ENCODE assay signal across 13 cellular contexts in the genomic region with DNA sequence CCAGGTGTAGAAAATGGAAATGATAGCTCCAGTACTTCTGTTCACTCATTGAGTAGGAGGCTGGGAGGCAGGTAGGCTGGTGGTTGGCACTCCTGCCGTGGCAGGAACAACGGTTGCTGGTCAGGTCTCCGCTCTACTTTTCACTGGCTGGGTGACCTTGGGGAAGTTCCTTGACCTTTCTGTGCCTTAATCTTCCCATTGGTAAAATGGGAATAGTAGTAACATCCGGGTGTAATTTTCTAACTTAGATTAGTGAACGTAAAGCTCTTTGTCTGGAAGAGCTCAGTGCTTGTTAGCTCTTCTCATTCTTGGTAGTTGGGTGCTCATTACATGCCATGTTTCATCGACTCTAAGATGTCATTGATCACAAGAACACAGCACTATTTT. TPM values are rescaled to one million over a fixed set of nuclear protein-coding genes. Genes with fewer than 3 reads are reported as not detected.
DNase-seq lines count a peak whose midpoint lies in the region; TF ChIP-seq lines count a peak whose summit lies in the region.
"Had no signal": no experiment of that assay in that cellular context is flagged by ENCODE, and none has a peak within 500 bp of the region (broad histone marks: within the 10 kb centered on the region; RNA-seq: fewer than 3 reads in every experiment).

No MANE protein-coding gene starts in this region.

- H3K9me3 ChIP-seq in OCI-LY7 (ENCODE audit: low read length) = no peaks in the 10 kb centered on the region
- H3K9me3 ChIP-seq: HAP-1 had no signal

- no peaks in the 10 kb centered on the region for H4K20me1 ChIP-seq in OCI-LY7 (ENCODE audit: insufficient read depth, low read length)

- intact Hi-C loops in OCI-LY7 (cut with micrococcal nuclease; ENCODE audit: unreplicated experiment) = loop anchor here (1.0 kb wide), 1 partner anchor 215 kb away; no protein-coding TSS in a partner anchor

- H3K4me2 ChIP-seq in OCI-LY7 (ENCODE audit: low read length) = no peak overlapping the region

- peak overlapping the region; percentile 51 for H3K27ac Mint-ChIP-seq in mesothelial cell of epicardium
- peak overlapping the region; percentile 19 for H3K27ac Mint-ChIP-seq in type B pancreatic cell

- H3K36me3 Mint-ChIP-seq in mesothelial cell of epicardium (no peaks in the 10 kb centered on the region), type B pancreatic cell (no peaks in the 10 kb centered on the region)

- no peaks in the 10 kb centered on the region for H3K27me3 Mint-ChIP-seq in mesothelial cell of epicardium (ENCODE audit: low read depth)
- H3K27me3 Mint-ChIP-seq in type B pancreatic cell = no peaks in the 10 kb centered on the region

- H3K4me1 ChIP-seq in OCI-LY7 (ENCODE audit: insufficient read depth, low read length, poor library complexity, severe bottlenecking) = peaks cover 14% of the 10 kb centered on the region
- H3K4me1 ChIP-seq: HAP-1 had no signal

- no peak overlapping the region for H3K4me3 ChIP-seq in OCI-LY7 (ENCODE audit: low read depth, low read length, poor library complexity, severe bottlenecking)
- H3K4me3 ChIP-seq: HAP-1 had no signal

- no peaks in the 10 kb centered on the region for H3K36me3 ChIP-seq in OCI-LY7 (ENCODE audit: insufficient read depth, low read length)
- H3K36me3 ChIP-seq: HAP-1 had no signal

- no TSS peak for BruUV-seq in OCI-LY7 (replicated peaks; lab: Mats Ljungman, UMichigan)

- TF ChIP-seq CTCF in OCI-LY7 (conservative IDR thresholded peaks at IDR 0.05; ENCODE audit: low read length) (no peak), VCaP (conservative IDR thresholded peaks at IDR 0.05) (0 out of 2 replicates have a peak, but pooled peaks have one; percentile 1), mesothelial cell of epicardium (IDR thresholded peaks at IDR 0.05; ENCODE audit: unreplicated experiment) (no peak), type B pancreatic cell (conservative IDR thresholded peaks at IDR 0.05) (no peak)

- H3K9me2 ChIP-seq in OCI-LY7 (ENCODE audit: insufficient read depth, low read length) = no peaks in the 10 kb centered on the region

- H3K4me3 Mint-ChIP-seq in mesothelial cell of epicardium = no peak overlapping the region
- H3K4me3 Mint-ChIP-seq in type B pancreatic cell = no peak overlapping the region
- H3K4me3 Mint-ChIP-seq: CD14-positive monocyte had no signal

- H3K4me1 Mint-ChIP-seq in mesothelial cell of epicardium = peaks cover 17% of the 10 kb centered on the region
- peaks cover 14% of the 10 kb centered on the region for H3K4me1 Mint-ChIP-seq in type B pancreatic cell (ENCODE audit: unreplicated experiment)

- CTCF ChIA-PET in OCI-LY7 (lab: Charles Lee; ENCODE audit: unreplicated experiment) = no interaction called here

- H3K9me3 Mint-ChIP-seq in mesothelial cell of epicardium (no peaks in the 10 kb centered on the region), type B pancreatic cell (no peaks in the 10 kb centered on the region)

- POLR2A ChIA-PET in OCI-LY7 (lab: Charles Lee) = interaction anchor here (0.7 to 1.4 kb wide), 2 partner anchors 9 to 254 kb away, joined by 3 to 4 read pairs; no protein-coding TSS in a partner anchor

- DNase-seq in OCI-LY7 (ENCODE audit: low spot score) (no peak), mesothelial cell of epicardium (ENCODE audit: low spot score in 2 of 2, unreplicated experiment in 2 of 2) (no peak), type B pancreatic cell (ENCODE audit: extremely low spot score, unreplicated experiment) (no peak), GF-D8 (lab: John Stamatoyannopoulos, UW) (no peak), NOMO-1 treated with DMSO at 0.1 percent for 48 hours (lab: John Stamatoyannopoulos, UW; ENCODE audit: unreplicated experiment) (no peak), NCI-H1436 (lab: John Stamatoyannopoulos, UW) (no peak)
- DNase-seq: GDM1, NCI-H1092, NCI-H2081 treated with DMSO at 0.1 percent for 48 hours, NCI-H446 treated with DMSO at 0.1 percent for 48 hours had no signal

- H3K79me2 ChIP-seq in OCI-LY7 (ENCODE audit: insufficient read depth, low read depth, low read length) = no peaks in the 10 kb centered on the region

- H2AFZ ChIP-seq in OCI-LY7 (ENCODE audit: low read length) = peak overlapping the region; percentile 1; the same call in 1 of the 2 replicates

- no peak overlapping the region for H3K27ac ChIP-seq in OCI-LY7 (ENCODE audit: low read depth, low read length, poor library complexity, severe bottlenecking)
- no peak overlapping the region for H3K27ac ChIP-seq in VCaP

RNA-seq across cellular contexts. Expression of gene FLNB, which starts 45.8 kb away (rescaled TPM):
- total RNA-seq in OCI-LY7 (2014; rRNA removed; shearing (Covaris generic)) = 29.5 and 29.9 TPM in 2 replicates
- total RNA-seq in OCI-LY7 (2022) (39.1 and 39.7 TPM in 2 replicates), mesothelial cell of epicardium (173 to 190 TPM (median 177 TPM) in 3 replicates), type B pancreatic cell (ENCODE audit: low replicate concordance) (204 and 295 TPM in 2 replicates)
